ENCODE assay signal across 9 cellular contexts in genomic region chr17:4175921-4176802, GRCh38. TPM values are rescaled to one million over a fixed set of nuclear protein-coding genes. Genes with fewer than 3 reads are reported as not detected.
A peak's percentile ranks its signal among the peaks of the same experiment; 100 is the strongest.
DNase-seq lines count a peak whose midpoint lies in the region; ATAC-seq and TF ChIP-seq lines count a peak whose summit lies in the region.
"Had no signal": no experiment of that assay in that cellular context is flagged by ENCODE, and none has a peak within 500 bp of the region (broad histone marks: within the 10 kb centered on the region; RNA-seq: fewer than 3 reads in every experiment).

No MANE protein-coding gene starts in this region.

- DNase-seq in T follicular helper cell (ENCODE audit: low read depth): peak; percentile 34
- DNase-seq in NCI-H526 treated with DMSO at 0.1 percent for 48 hours (lab: John Stamatoyannopoulos, UW): no peak
- no peak for DNase-seq in mucosa of gallbladder (ENCODE audit: low spot score)
- no peak for DNase-seq in NOMO-1 (lab: John Stamatoyannopoulos, UW; ENCODE audit: unreplicated experiment in 2 of 2)
- DNase-seq: caudate nucleus had no signal

- H3K36me3 ChIP-seq in BLaER1: peaks cover 100% of the 10 kb centered on the region

- H3K27ac ChIP-seq in BLaER1: peak overlapping the region; percentile 87

- peak overlapping the region; percentile 86 for H3K27ac Mint-ChIP-seq in activated naive CD4-positive, alpha-beta T cell treated with anti-CD3 and anti-CD28 coated beads, Interleukin-2, amount 50 U/mL, for 24 hours
- peak overlapping the region; percentile 47 to 64 (median 55) for H3K27ac Mint-ChIP-seq in nephron

- peak overlapping the region; percentile 68 for H3K9ac ChIP-seq in BLaER1

- no peak for TF ChIP-seq CTCF in nephron (IDR thresholded peaks at IDR 0.05; ENCODE audit: unreplicated experiment in 3 of 3)

- peak overlapping the region; percentile 72 for H3K4me3 Mint-ChIP-seq in activated naive CD4-positive, alpha-beta T cell treated with anti-CD3 and anti-CD28 coated beads, Interleukin-2, amount 50 U/mL, for 24 hours
- H3K4me3 Mint-ChIP-seq in nephron: no peak overlapping the region

- H3K27me3 ChIP-seq in BLaER1: no peaks in the 10 kb centered on the region

- no peaks in the 10 kb centered on the region for H3K9me3 Mint-ChIP-seq in activated naive CD4-positive, alpha-beta T cell treated with anti-CD3 and anti-CD28 coated beads, Interleukin-2, amount 50 U/mL, for 24 hours
- H3K9me3 Mint-ChIP-seq in nephron: no peaks in the 10 kb centered on the region

- H3K4me3 ChIP-seq in BLaER1: no peak overlapping the region

- peaks cover 28% of the 10 kb centered on the region for H3K4me1 ChIP-seq in BLaER1

- ATAC-seq in GM21717 (IDR thresholded peaks at IDR 0.05; ENCODE audit: unreplicated experiment): no peak

- H3K4me1 Mint-ChIP-seq in activated naive CD4-positive, alpha-beta T cell treated with anti-CD3 and anti-CD28 coated beads, Interleukin-2, amount 50 U/mL, for 24 hours: peaks cover 53% of the 10 kb centered on the region
- H3K4me1 Mint-ChIP-seq in nephron: peaks cover 20% of the 10 kb centered on the region

- no peaks in the 10 kb centered on the region for H4K20me1 ChIP-seq in BLaER1

- peak overlapping the region; percentile 79 for H3K4me2 ChIP-seq in BLaER1

- H3K9me3 ChIP-seq in BLaER1: no peaks in the 10 kb centered on the region

- H3K36me3 Mint-ChIP-seq in activated naive CD4-positive, alpha-beta T cell treated with anti-CD3 and anti-CD28 coated beads, Interleukin-2, amount 50 U/mL, for 24 hours: peaks cover 12% of the 10 kb centered on the region
- H3K36me3 Mint-ChIP-seq in nephron (ENCODE audit: low read depth): peaks cover 72% of the 10 kb centered on the region

- H3K27me3 Mint-ChIP-seq in activated naive CD4-positive, alpha-beta T cell treated with anti-CD3 and anti-CD28 coated beads, Interleukin-2, amount 50 U/mL, for 24 hours: no peaks in the 10 kb centered on the region
- no peaks in the 10 kb centered on the region for H3K27me3 Mint-ChIP-seq in nephron (ENCODE audit: low read depth)

RNA-seq across cellular contexts. Expression of gene CYB5D2, which starts 33.2 kb away (rescaled TPM):
- 21.6 TPM for total RNA-seq in mucosa of gallbladder

RNA-seq across cellular contexts. Expression of gene ZZEF1, which starts 33.3 kb away (rescaled TPM):
- 48.3 TPM for total RNA-seq in mucosa of gallbladder
